8 cellular contexts compared by ENCODE assay signal in the genomic region with DNA sequence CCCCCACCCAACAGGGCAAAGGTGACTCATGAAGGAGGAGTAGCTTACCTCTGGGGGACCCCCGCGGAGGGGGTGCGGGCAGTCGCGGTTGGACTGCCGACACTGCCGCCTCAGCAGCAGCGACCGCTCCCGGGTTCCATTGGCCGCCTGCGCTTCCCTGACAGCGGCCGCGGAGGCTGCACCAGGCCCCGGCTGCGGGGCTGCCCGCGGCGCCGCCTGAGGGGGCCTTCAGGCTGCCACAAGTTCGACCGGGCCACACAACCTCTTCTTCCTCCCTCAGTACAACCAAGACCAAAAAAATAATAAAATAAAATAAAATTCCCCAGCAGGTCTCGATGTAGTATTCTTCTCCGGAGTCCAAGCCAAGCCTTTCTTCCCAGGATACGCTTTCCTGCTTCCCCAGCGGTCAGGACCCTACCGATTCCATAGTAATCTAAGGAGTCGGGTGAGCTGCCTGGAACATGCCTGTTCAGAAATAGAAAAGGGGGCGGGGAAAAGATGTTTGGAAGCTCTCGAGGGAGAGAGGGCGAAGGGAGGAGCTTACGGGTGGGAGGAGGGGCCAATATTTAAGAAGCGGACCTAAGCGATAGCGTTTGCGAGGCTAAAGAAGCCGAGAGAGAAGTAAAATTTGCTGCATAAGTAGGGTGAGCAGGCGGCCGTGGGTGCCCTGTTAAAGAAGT. TPM values are rescaled to one million over a fixed set of nuclear protein-coding genes. Genes with fewer than 3 reads are reported as not detected.
DNase-seq lines count a peak whose midpoint lies in the region; ATAC-seq and TF ChIP-seq lines count a peak whose summit lies in the region.

A gene (minus strand): TSS at position 194 of the 680 bp plus-strand sequence. CDS start 10,935 bp downstream, outside the sequence.

- H3K36me3 Mint-ChIP-seq in central memory CD8-positive, alpha-beta T cell (ENCODE audit: insufficient read depth) = peaks cover 34% of the 10 kb centered on the region

- in situ Hi-C loops in GM18951 (cut with MboI; ENCODE audit: low sequenced_read_pairs, unreplicated experiment) = no loop called here

- peak; percentile 75 for TF ChIP-seq POLR2A in GM18951 (IDR thresholded peaks at IDR 0.05; ENCODE audit: extremely low read depth, insufficient read depth, insufficient read length)

- peak within 1 kb of the TSS; percentile 50 for H2AFZ ChIP-seq in ACC112 (ENCODE audit: low read length, unreplicated experiment)

- peaks cover 7% of the 10 kb centered on the region; the same call in 1 of the 2 replicates for H3K36me3 ChIP-seq in ACC112 (ENCODE audit: insufficient read depth, low read length)

- H3K27ac ChIP-seq in ACC112 (ENCODE audit: low read depth, low read length) = peak within 1 kb of the TSS; percentile 88

- peaks cover 15% of the 10 kb centered on the region for H3K4me1 ChIP-seq in ACC112 (ENCODE audit: control insufficient read depth, insufficient read depth, low read length, unreplicated experiment)

- peaks cover 32% of the 10 kb centered on the region for H3K79me2 ChIP-seq in ACC112 (ENCODE audit: control insufficient read depth, insufficient read depth, low read length, unreplicated experiment)

- peak; percentile 70 for ATAC-seq in HG03342 (IDR thresholded peaks at IDR 0.05; ENCODE audit: unreplicated experiment)
- ATAC-seq in activated CD4-positive, CD25-positive, alpha-beta regulatory T cell treated with anti-CD3 and anti-CD28 coated beads, Interleukin-2, amount 50 U/mL, for 24 hours = peak; percentile 95 to 96
- ATAC-seq in central memory CD8-positive, alpha-beta T cell (replicated peaks; ENCODE audit: extremely low read depth, poor library complexity, severe bottlenecking) = peak; percentile 93

- H3K27me3 ChIP-seq in ACC112 (ENCODE audit: insufficient read depth, low read length) = no peaks in the 10 kb centered on the region

- no peaks in the 10 kb centered on the region for H3K27me3 Mint-ChIP-seq in central memory CD8-positive, alpha-beta T cell

- H3K9me3 Mint-ChIP-seq in central memory CD8-positive, alpha-beta T cell = no peaks in the 10 kb centered on the region

- peak; percentile 100 for DNase-seq in NCI-H460 (ENCODE audit: extremely low read depth, low read depth)
- DNase-seq in central memory CD8-positive, alpha-beta T cell (ENCODE audit: low spot score in 2 of 2) = peak; percentile 80 to 91
- DNase-seq in inferior parietal cortex (ENCODE audit: extremely low spot score) = peak; percentile 97
- DNase-seq in smooth muscle cell of the brain vasculature (ENCODE audit: low read depth, low spot score) = peak; percentile 96

- peak within 1 kb of the TSS; percentile 98 for H3K4me3 Mint-ChIP-seq in central memory CD8-positive, alpha-beta T cell

- H3K4me3 ChIP-seq in ACC112 (ENCODE audit: low read depth, low read length) = peak within 1 kb of the TSS; percentile 80

- peaks cover 47% of the 10 kb centered on the region for H3K4me1 Mint-ChIP-seq in central memory CD8-positive, alpha-beta T cell

- H3K27ac Mint-ChIP-seq in central memory CD8-positive, alpha-beta T cell (ENCODE audit: low read depth) = peak within 1 kb of the TSS; percentile 98

RNA-seq across cellular contexts. Expression of the gene that starts here (rescaled TPM):
- total RNA-seq in NCI-H460 (2014; rRNA removed; shearing (Covaris generic)) = 36.1 and 36.8 TPM in 2 replicates
- polyA plus RNA-seq in NCI-H460 (2014; cell fraction: nucleus; rRNA removed) = 41.3 and 44.4 TPM in 2 replicates

Comparison
In these comparisons a context has a peak if more than half of its experiments do, and no peak if none do; other contexts are left out.
1. Peak in every context shown above with its lines: DNase-seq, ATAC-seq, H3K4me3 ChIP-seq and H3K27ac ChIP-seq.